In genomic region chr20:33846291-33846916, GRCh38 we compare ENCODE assay signal across 1 cellular context.
TF ChIP-seq lines count a peak whose summit lies in the region.

No MANE protein-coding gene starts in this region.

TF ChIP-seq in IMR-90, 13 proteins besides CTCF, POLR2A, EP300 and RAD21:
- TF ChIP-seq MAFK (IDR thresholded peaks at IDR 0.05; ENCODE audit: low read depth, low read length): no peak
- no peak for TF ChIP-seq CEBPB (IDR thresholded peaks at IDR 0.05; ENCODE audit: low read depth, low read length)
- no peak for TF ChIP-seq NFE2L2 (IDR thresholded peaks at IDR 0.05; ENCODE audit: low read depth, low read length)
- no peak for TF ChIP-seq MAZ (IDR thresholded peaks at IDR 0.05; ENCODE audit: borderline replicate concordance, low read depth, low read length)
- no peak for TF ChIP-seq SMC3 (IDR thresholded peaks at IDR 0.05; ENCODE audit: low read depth, low read length)
- no peak for TF ChIP-seq MXI1 (IDR thresholded peaks at IDR 0.05; ENCODE audit: borderline replicate concordance, low read depth, low read length)
- TF ChIP-seq USF2 (IDR thresholded peaks at IDR 0.05; ENCODE audit: low read depth, low read length): no peak
- TF ChIP-seq FOS (IDR thresholded peaks at IDR 0.05; ENCODE audit: low read depth, low read length): no peak
- TF ChIP-seq RFX5 (IDR thresholded peaks at IDR 0.05; ENCODE audit: low read depth, low read length): no peak
- no peak for TF ChIP-seq RCOR1 (IDR thresholded peaks at IDR 0.05; ENCODE audit: insufficient replicate concordance, low read length)
- TF ChIP-seq CHD1 (IDR thresholded peaks at IDR 0.05; ENCODE audit: low read depth, low read length): no peak
- TF ChIP-seq BHLHE40 (IDR thresholded peaks at IDR 0.05; ENCODE audit: low read depth, low read length): no peak
- no peak for TF ChIP-seq ELK1 (IDR thresholded peaks at IDR 0.05; ENCODE audit: borderline replicate concordance, low read depth, low read length)
